12 cellular contexts compared by ENCODE assay signal in genomic region chr3:17605032-17605431, GRCh38.
DNase-seq lines count a peak whose midpoint lies in the region; ATAC-seq and TF ChIP-seq lines count a peak whose summit lies in the region.
"Had no signal": no experiment of that assay in that cellular context is flagged by ENCODE, and none has a peak within 500 bp of the region (broad histone marks: within the 10 kb centered on the region; RNA-seq: fewer than 3 reads in every experiment).

No MANE protein-coding gene starts in this region.

- H3K4me1 ChIP-seq in osteoblast (ENCODE audit: insufficient read depth, low read length), result peaks cover 6% of the 10 kb centered on the region
- H3K4me1 ChIP-seq: Peyer's patch had no signal

- DNase-seq in GM04503 (ENCODE audit: low read depth) (peak; percentile 58), M059J (ENCODE audit: low read depth) (peak; percentile 90), dermis blood vessel endothelial cell (peak; percentile 74), osteoblast (ENCODE audit: insufficient read length, low spot score, missing footprints) (peak; percentile 76), GF-D8 (lab: John Stamatoyannopoulos, UW) (no peak), GM13976 (ENCODE audit: low spot score) (no peak)
- DNase-seq: activated CD4-positive, CD25-positive, alpha-beta regulatory T cell; glutamatergic neuron; NCI-H146; Peyer's patch had no signal

- no peak for ATAC-seq in HG02798 (IDR thresholded peaks at IDR 0.05; ENCODE audit: poor library complexity, unreplicated experiment)
- no peak for ATAC-seq in HG02763 (IDR thresholded peaks at IDR 0.05; ENCODE audit: unreplicated experiment)

- no peaks in the 10 kb centered on the region for H3K9me3 ChIP-seq in osteoblast (ENCODE audit: low read depth, low read length)
- H3K9me3 ChIP-seq: Peyer's patch had no signal

- H4K20me1 ChIP-seq in osteoblast (ENCODE audit: insufficient read depth, low read length), result peaks cover 7% of the 10 kb centered on the region

- H3K4me3 ChIP-seq in osteoblast (ENCODE audit: insufficient read depth, low read length), result no peak overlapping the region
- H3K4me3 ChIP-seq: Peyer's patch had no signal

- H3K36me3 ChIP-seq in osteoblast (ENCODE audit: insufficient read depth, low read length), result no peaks in the 10 kb centered on the region
- H3K36me3 ChIP-seq: Peyer's patch had no signal

- no peaks in the 10 kb centered on the region for H3K79me2 ChIP-seq in osteoblast (ENCODE audit: insufficient read depth, low read length)

- TF ChIP-seq CTCF in osteoblast (IDR thresholded peaks at IDR 0.05; ENCODE audit: extremely low read depth, low read depth, low read length) (no peak), GM13976 (IDR thresholded peaks at IDR 0.05; ENCODE audit: borderline replicate concordance, control extremely low read depth, extremely low read depth, insufficient read depth, missing control alignments) (no peak)

- no peak overlapping the region for H3K27ac ChIP-seq in osteoblast (ENCODE audit: low read depth, low read length)
- H3K27ac ChIP-seq: Peyer's patch had no signal

- H3K4me2 ChIP-seq in osteoblast (ENCODE audit: insufficient read depth, low read length), result no peak overlapping the region

- in situ Hi-C loops in GM13976 (cut with MboI; ENCODE audit: low sequenced_read_pairs, unreplicated experiment), result no loop called here

- H3K27me3 ChIP-seq in osteoblast (ENCODE audit: insufficient read depth, low read length), result no peaks in the 10 kb centered on the region
- H3K27me3 ChIP-seq: Peyer's patch had no signal

- H2AFZ ChIP-seq in osteoblast (ENCODE audit: low read length), result no peak overlapping the region

Comparison
In these comparisons a context has a peak if more than half of its experiments do, and no peak if none do; other contexts are left out.
1. DNase-seq: peak in GM04503 (single experiment), M059J (single experiment), dermis blood vessel endothelial cell (single experiment) and osteoblast (single experiment); none in GF-D8 (single experiment) and GM13976 (single experiment).